Comparison of ENCODE assay signal across 1 cellular context in the genomic region with DNA sequence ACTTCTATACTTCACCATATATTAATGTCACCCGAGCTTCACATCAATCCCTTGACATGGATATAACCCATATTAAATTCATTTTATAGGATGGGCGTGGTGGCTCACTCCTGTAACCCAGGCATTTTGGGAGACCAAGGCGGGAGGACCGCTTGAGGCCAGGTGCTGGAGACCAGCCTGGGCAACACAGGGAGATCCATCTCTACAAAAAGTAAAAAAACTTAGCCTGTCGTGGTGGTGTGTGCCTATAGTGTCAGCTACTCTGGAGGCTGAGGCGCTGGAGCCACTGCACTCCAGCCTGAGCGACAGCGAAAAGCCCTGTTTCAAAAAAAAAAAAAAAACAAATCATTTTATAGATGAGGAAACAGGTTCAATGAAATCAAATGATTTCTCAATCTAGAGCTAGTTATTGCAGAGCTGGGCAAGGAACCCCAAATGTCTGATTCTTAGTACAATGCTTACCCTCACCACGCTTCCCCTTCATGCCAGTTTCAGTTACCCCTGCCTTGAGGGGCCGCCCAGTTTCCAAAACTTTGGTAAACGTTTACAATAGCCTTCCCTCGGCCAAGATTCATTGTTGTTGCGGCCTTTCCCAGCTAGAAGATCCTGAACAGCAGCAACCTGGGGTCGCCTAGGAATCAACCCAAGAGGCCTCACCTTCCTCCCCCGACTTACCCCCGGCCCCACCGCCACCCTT.
TF ChIP-seq lines count a peak whose summit lies in the region.

No MANE protein-coding gene starts in this region.

TF ChIP-seq in HepG2, 621 proteins besides CTCF, POLR2A, EP300 and RAD21 (continued from another document and continues in another):
- TF ChIP-seq, protein P1, sequence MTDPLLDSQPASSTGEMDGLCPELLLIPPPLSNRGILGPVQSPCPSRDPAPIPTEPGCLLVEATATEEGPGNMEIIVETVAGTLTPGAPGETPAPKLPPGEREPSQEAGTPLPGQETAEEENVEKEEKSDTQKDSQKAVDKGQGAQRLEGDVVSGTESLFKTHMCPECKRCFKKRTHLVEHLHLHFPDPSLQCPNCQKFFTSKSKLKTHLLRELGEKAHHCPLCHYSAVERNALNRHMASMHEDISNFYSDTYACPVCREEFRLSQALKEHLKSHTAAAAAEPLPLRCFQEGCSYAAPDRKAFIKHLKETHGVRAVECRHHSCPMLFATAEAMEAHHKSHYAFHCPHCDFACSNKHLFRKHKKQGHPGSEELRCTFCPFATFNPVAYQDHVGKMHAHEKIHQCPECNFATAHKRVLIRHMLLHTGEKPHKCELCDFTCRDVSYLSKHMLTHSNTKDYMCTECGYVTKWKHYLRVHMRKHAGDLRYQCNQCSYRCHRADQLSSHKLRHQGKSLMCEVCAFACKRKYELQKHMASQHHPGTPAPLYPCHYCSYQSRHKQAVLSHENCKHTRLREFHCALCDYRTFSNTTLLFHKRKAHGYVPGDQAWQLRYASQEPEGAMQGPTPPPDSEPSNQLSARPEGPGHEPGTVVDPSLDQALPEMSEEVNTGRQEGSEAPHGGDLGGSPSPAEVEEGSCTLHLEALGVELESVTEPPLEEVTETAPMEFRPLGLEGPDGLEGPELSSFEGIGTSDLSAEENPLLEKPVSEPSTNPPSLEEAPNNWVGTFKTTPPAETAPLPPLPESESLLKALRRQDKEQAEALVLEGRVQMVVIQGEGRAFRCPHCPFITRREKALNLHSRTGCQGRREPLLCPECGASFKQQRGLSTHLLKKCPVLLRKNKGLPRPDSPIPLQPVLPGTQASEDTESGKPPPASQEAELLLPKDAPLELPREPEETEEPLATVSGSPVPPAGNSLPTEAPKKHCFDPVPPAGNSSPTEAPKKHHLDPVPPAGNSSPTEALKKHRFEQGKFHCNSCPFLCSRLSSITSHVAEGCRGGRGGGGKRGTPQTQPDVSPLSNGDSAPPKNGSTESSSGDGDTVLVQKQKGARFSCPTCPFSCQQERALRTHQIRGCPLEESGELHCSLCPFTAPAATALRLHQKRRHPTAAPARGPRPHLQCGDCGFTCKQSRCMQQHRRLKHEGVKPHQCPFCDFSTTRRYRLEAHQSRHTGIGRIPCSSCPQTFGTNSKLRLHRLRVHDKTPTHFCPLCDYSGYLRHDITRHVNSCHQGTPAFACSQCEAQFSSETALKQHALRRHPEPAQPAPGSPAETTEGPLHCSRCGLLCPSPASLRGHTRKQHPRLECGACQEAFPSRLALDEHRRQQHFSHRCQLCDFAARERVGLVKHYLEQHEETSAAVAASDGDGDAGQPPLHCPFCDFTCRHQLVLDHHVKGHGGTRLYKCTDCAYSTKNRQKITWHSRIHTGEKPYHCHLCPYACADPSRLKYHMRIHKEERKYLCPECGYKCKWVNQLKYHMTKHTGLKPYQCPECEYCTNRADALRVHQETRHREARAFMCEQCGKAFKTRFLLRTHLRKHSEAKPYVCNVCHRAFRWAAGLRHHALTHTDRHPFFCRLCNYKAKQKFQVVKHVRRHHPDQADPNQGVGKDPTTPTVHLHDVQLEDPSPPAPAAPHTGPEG (CRISPR knock-in tag; IDR thresholded peaks at IDR 0.05) = 0 out of 2 replicates have a peak, but pooled peaks have one; percentile 13
- TF ChIP-seq CEBPB (IDR thresholded peaks at IDR 0.05; ENCODE audit: borderline replicate concordance, low read depth, low read length) (no peak), NFYB (CRISPR knock-in tag; IDR thresholded peaks at IDR 0.05) (no peak), MAFK (conservative IDR thresholded peaks at IDR 0.05 in 1 of 2, IDR thresholded peaks at IDR 0.05 in 1 of 2; ENCODE audit: low read length in 2 of 2) (no peak), SP2 (CRISPR knock-in tag; IDR thresholded peaks at IDR 0.05) (0 out of 2 replicates have a peak, but pooled peaks have one; percentile 3), BCL6 (CRISPR knock-in tag; IDR thresholded peaks at IDR 0.05) (no peak), ZNF205 (CRISPR knock-in tag; IDR thresholded peaks at IDR 0.05) (no peak), SAP130 (CRISPR knock-in tag; IDR thresholded peaks at IDR 0.05; ENCODE audit: low read depth) (no peak), PTBP1 (IDR thresholded peaks at IDR 0.05; ENCODE audit: low read depth, low read length, poor library complexity, severe bottlenecking) (no peak), ZNF709 (CRISPR knock-in tag; IDR thresholded peaks at IDR 0.05) (no peak), NRL (CRISPR knock-in tag; IDR thresholded peaks at IDR 0.05; ENCODE audit: borderline replicate concordance) (no peak), CBX1 (IDR thresholded peaks at IDR 0.05; ENCODE audit: low read depth) (no peak), FLYWCH1 (CRISPR knock-in tag; IDR thresholded peaks at IDR 0.05) (no peak), PCBP1 (IDR thresholded peaks at IDR 0.05; ENCODE audit: borderline replicate concordance, low read depth, low read length) (no peak), ZNF781 (CRISPR knock-in tag; IDR thresholded peaks at IDR 0.05; ENCODE audit: borderline replicate concordance, not compliant biosample characterization) (no peak), ZFX (CRISPR knock-in tag; IDR thresholded peaks at IDR 0.05; ENCODE audit: low read depth) (no peak), NPAS2 (CRISPR knock-in tag; IDR thresholded peaks at IDR 0.05; ENCODE audit: borderline replicate concordance) (no peak), ERF (CRISPR knock-in tag; IDR thresholded peaks at IDR 0.05) (no peak), ZNF33B (CRISPR knock-in tag; IDR thresholded peaks at IDR 0.05) (no peak), FOXK2 (IDR thresholded peaks at IDR 0.05) (no peak), GLI4 (CRISPR knock-in tag; IDR thresholded peaks at IDR 0.05; ENCODE audit: borderline replicate concordance) (no peak), MIER2 (CRISPR knock-in tag; IDR thresholded peaks at IDR 0.05) (no peak)
- TF ChIP-seq, protein P2, sequence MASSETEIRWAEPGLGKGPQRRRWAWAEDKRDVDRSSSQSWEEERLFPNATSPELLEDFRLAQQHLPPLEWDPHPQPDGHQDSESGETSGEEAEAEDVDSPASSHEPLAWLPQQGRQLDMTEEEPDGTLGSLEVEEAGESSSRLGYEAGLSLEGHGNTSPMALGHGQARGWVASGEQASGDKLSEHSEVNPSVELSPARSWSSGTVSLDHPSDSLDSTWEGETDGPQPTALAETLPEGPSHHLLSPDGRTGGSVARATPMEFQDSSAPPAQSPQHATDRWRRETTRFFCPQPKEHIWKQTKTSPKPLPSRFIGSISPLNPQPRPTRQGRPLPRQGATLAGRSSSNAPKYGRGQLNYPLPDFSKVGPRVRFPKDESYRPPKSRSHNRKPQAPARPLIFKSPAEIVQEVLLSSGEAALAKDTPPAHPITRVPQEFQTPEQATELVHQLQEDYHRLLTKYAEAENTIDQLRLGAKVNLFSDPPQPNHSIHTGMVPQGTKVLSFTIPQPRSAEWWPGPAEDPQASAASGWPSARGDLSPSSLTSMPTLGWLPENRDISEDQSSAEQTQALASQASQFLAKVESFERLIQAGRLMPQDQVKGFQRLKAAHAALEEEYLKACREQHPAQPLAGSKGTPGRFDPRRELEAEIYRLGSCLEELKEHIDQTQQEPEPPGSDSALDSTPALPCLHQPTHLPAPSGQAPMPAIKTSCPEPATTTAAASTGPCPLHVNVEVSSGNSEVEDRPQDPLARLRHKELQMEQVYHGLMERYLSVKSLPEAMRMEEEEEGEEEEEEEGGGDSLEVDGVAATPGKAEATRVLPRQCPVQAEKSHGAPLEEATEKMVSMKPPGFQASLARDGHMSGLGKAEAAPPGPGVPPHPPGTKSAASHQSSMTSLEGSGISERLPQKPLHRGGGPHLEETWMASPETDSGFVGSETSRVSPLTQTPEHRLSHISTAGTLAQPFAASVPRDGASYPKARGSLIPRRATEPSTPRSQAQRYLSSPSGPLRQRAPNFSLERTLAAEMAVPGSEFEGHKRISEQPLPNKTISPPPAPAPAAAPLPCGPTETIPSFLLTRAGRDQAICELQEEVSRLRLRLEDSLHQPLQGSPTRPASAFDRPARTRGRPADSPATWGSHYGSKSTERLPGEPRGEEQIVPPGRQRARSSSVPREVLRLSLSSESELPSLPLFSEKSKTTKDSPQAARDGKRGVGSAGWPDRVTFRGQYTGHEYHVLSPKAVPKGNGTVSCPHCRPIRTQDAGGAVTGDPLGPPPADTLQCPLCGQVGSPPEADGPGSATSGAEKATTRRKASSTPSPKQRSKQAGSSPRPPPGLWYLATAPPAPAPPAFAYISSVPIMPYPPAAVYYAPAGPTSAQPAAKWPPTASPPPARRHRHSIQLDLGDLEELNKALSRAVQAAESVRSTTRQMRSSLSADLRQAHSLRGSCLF (CRISPR knock-in tag; IDR thresholded peaks at IDR 0.05; ENCODE audit: borderline replicate concordance) = no peak
- TF ChIP-seq, protein P3, sequence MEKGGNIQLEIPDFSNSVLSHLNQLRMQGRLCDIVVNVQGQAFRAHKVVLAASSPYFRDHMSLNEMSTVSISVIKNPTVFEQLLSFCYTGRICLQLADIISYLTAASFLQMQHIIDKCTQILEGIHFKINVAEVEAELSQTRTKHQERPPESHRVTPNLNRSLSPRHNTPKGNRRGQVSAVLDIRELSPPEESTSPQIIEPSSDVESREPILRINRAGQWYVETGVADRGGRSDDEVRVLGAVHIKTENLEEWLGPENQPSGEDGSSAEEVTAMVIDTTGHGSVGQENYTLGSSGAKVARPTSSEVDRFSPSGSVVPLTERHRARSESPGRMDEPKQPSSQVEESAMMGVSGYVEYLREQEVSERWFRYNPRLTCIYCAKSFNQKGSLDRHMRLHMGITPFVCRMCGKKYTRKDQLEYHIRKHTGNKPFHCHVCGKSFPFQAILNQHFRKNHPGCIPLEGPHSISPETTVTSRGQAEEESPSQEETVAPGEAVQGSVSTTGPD (CRISPR knock-in tag; IDR thresholded peaks at IDR 0.05) = 0 out of 2 replicates have a peak, but pooled peaks have one; percentile 64
- TF ChIP-seq, protein P4, sequence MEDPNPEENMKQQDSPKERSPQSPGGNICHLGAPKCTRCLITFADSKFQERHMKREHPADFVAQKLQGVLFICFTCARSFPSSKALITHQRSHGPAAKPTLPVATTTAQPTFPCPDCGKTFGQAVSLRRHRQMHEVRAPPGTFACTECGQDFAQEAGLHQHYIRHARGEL (CRISPR knock-in tag; IDR thresholded peaks at IDR 0.05) = no peak; the same call in none of the 2 replicates
- TF ChIP-seq, protein P5, sequence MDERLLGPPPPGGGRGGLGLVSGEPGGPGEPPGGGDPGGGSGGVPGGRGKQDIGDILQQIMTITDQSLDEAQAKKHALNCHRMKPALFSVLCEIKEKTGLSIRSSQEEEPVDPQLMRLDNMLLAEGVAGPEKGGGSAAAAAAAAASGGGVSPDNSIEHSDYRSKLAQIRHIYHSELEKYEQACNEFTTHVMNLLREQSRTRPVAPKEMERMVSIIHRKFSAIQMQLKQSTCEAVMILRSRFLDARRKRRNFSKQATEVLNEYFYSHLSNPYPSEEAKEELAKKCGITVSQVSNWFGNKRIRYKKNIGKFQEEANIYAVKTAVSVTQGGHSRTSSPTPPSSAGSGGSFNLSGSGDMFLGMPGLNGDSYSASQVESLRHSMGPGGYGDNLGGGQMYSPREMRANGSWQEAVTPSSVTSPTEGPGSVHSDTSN (CRISPR knock-in tag; IDR thresholded peaks at IDR 0.05) = no peak
- TF ChIP-seq, protein P6, sequence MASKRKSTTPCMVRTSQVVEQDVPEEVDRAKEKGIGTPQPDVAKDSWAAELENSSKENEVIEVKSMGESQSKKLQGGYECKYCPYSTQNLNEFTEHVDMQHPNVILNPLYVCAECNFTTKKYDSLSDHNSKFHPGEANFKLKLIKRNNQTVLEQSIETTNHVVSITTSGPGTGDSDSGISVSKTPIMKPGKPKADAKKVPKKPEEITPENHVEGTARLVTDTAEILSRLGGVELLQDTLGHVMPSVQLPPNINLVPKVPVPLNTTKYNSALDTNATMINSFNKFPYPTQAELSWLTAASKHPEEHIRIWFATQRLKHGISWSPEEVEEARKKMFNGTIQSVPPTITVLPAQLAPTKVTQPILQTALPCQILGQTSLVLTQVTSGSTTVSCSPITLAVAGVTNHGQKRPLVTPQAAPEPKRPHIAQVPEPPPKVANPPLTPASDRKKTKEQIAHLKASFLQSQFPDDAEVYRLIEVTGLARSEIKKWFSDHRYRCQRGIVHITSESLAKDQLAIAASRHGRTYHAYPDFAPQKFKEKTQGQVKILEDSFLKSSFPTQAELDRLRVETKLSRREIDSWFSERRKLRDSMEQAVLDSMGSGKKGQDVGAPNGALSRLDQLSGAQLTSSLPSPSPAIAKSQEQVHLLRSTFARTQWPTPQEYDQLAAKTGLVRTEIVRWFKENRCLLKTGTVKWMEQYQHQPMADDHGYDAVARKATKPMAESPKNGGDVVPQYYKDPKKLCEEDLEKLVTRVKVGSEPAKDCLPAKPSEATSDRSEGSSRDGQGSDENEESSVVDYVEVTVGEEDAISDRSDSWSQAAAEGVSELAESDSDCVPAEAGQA (IDR thresholded peaks at IDR 0.05; ENCODE audit: low read depth) = no peak
- TF ChIP-seq, protein P6 (CRISPR knock-in tag; IDR thresholded peaks at IDR 0.05; ENCODE audit: borderline replicate concordance) = no peak
- TF ChIP-seq, protein P7, sequence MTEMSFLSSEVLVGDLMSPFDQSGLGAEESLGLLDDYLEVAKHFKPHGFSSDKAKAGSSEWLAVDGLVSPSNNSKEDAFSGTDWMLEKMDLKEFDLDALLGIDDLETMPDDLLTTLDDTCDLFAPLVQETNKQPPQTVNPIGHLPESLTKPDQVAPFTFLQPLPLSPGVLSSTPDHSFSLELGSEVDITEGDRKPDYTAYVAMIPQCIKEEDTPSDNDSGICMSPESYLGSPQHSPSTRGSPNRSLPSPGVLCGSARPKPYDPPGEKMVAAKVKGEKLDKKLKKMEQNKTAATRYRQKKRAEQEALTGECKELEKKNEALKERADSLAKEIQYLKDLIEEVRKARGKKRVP (CRISPR knock-in tag; IDR thresholded peaks at IDR 0.05) = no peak
- TF ChIP-seq, protein P8, sequence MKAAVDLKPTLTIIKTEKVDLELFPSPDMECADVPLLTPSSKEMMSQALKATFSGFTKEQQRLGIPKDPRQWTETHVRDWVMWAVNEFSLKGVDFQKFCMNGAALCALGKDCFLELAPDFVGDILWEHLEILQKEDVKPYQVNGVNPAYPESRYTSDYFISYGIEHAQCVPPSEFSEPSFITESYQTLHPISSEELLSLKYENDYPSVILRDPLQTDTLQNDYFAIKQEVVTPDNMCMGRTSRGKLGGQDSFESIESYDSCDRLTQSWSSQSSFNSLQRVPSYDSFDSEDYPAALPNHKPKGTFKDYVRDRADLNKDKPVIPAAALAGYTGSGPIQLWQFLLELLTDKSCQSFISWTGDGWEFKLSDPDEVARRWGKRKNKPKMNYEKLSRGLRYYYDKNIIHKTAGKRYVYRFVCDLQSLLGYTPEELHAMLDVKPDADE (CRISPR knock-in tag; IDR thresholded peaks at IDR 0.05) = no peak
